In genomic region chr22:32729368-32729767, GRCh38 we compare ENCODE assay signal across 20 cellular contexts.
"Had no signal": no experiment of that assay in that cellular context is flagged by ENCODE, and none has a peak within 500 bp of the region (broad histone marks: within the 10 kb centered on the region; RNA-seq: fewer than 3 reads in every experiment).

No MANE protein-coding gene starts in this region.

- DNase-seq: Karpas-422, KG1, MG63, NCI-H1092, NCI-H1105 treated with DMSO at 0.1 percent for 48 hours, NCI-H1417 treated with DMSO at 0.1 percent for 48 hours, NCI-H146, NCI-H187, NCI-H2029, NCI-H2081 treated with DMSO at 0.1 percent for 48 hours, NCI-H2171, NCI-H226, NCI-H446, NCI-H510A, NCI-H524 treated with DMSO at 0.1 percent for 48 hours, NCI-H69, NCI-H774, Right ventricle myocardium superior, RPMI8226, SIG-M5 had no signal
